ENCODE assay signal across 10 cellular contexts in genomic region chr12:63882844-63883243, GRCh38. TPM values are rescaled to one million over a fixed set of nuclear protein-coding genes. Genes with fewer than 3 reads are reported as not detected.
DNase-seq lines count a peak whose midpoint lies in the region; ATAC-seq, FAIRE-seq and TF ChIP-seq lines count a peak whose summit lies in the region.
"Had no signal": no experiment of that assay in that cellular context is flagged by ENCODE, and none has a peak within 500 bp of the region (broad histone marks: within the 10 kb centered on the region; RNA-seq: fewer than 3 reads in every experiment).

No MANE protein-coding gene starts in this region.

- FAIRE-seq in GM19239 (lab: Jason Lieb, UNC) = no peak
- FAIRE-seq: small intestine had no signal

- H3K27ac Mint-ChIP-seq in natural killer cell = no peak overlapping the region
- H3K27ac Mint-ChIP-seq in activated T-cell treated with anti-CD3 and anti-CD28 coated beads, Interleukin-2, amount 50 U/mL, for 24 hours = no peak overlapping the region

- H3K9ac ChIP-seq in neural cell (ENCODE audit: low read length) = no peak overlapping the region

- TF ChIP-seq CTCF in WERI-Rb-1 (IDR thresholded peaks at IDR 0.05; ENCODE audit: low read depth, low read length) = no peak
- TF ChIP-seq CTCF in neural cell (IDR thresholded peaks at IDR 0.05; ENCODE audit: poor library complexity, severe bottlenecking) = no peak
- TF ChIP-seq CTCF in natural killer cell (IDR thresholded peaks at IDR 0.05) = no peak

- H3K27me3 ChIP-seq in WERI-Rb-1 (ENCODE audit: insufficient read depth, low read depth, severe bottlenecking) (no peaks in the 10 kb centered on the region), neural cell (ENCODE audit: insufficient read depth, low read depth, low read length) (no peaks in the 10 kb centered on the region)

- no peaks in the 10 kb centered on the region for H3K9me3 ChIP-seq in WERI-Rb-1 (ENCODE audit: severe bottlenecking)
- no peaks in the 10 kb centered on the region for H3K9me3 ChIP-seq in neural cell (ENCODE audit: low read length)

- no peak for TF ChIP-seq EP300 in neural cell (conservative IDR thresholded peaks at IDR 0.05; ENCODE audit: poor library complexity, severe bottlenecking)

- no peak overlapping the region for H3K4me3 Mint-ChIP-seq in natural killer cell
- H3K4me3 Mint-ChIP-seq in activated T-cell treated with anti-CD3 and anti-CD28 coated beads, Interleukin-2, amount 50 U/mL, for 24 hours = no peak overlapping the region

- no peak overlapping the region for H3K4me2 ChIP-seq in neural cell (ENCODE audit: low read length)

- H3K9me3 Mint-ChIP-seq in natural killer cell = no peaks in the 10 kb centered on the region
- no peaks in the 10 kb centered on the region for H3K9me3 Mint-ChIP-seq in activated T-cell treated with anti-CD3 and anti-CD28 coated beads, Interleukin-2, amount 50 U/mL, for 24 hours

- ATAC-seq in natural killer cell = no peak

- H3F3A ChIP-seq in neural cell (ENCODE audit: insufficient read depth, low read length, poor library complexity, severe bottlenecking) = no peaks in the 10 kb centered on the region

- intact Hi-C loops in natural killer cell (cut with micrococcal nuclease) = no loop called here

- TF ChIP-seq RAD21 in neural cell (conservative IDR thresholded peaks at IDR 0.05) = no peak

- no peaks in the 10 kb centered on the region for H3K9me2 ChIP-seq in neural cell (ENCODE audit: insufficient read depth, low read length)

- H2AFZ ChIP-seq in neural cell (ENCODE audit: low read depth, low read length) = no peak overlapping the region

- DNase-seq in DMS53 treated with DMSO at 0.1 percent for 48 hours (lab: John Stamatoyannopoulos, UW; ENCODE audit: unreplicated experiment) (peak; percentile 10), NCI-H2029 (lab: John Stamatoyannopoulos, UW) (peak; percentile 63), WERI-Rb-1 (peak; percentile 16), GM19239 (ENCODE audit: insufficient read length, low spot score) (no peak), natural killer cell (no peak), NCI-H2227 treated with DMSO at 0.1 percent for 48 hours (lab: John Stamatoyannopoulos, UW) (no peak)
- DNase-seq in activated T-cell treated with anti-CD3 and anti-CD28 coated beads, Interleukin-2, amount 50 U/mL, for 24 hours = no peak
- DNase-seq: activated CD8-positive, alpha-beta memory T cell treated with anti-CD3 and anti-CD28 coated beads for 24 hours; small intestine had no signal

- H3K4me3 ChIP-seq in WERI-Rb-1 (ENCODE audit: low read depth, low read length) = no peak overlapping the region
- no peak overlapping the region for H3K4me3 ChIP-seq in neural cell (ENCODE audit: low read length)

- peaks cover 5% of the 10 kb centered on the region for H3K79me2 ChIP-seq in neural cell (replicated peaks; ENCODE audit: insufficient read depth, low read length)

- H3K4me1 Mint-ChIP-seq in natural killer cell = no peaks in the 10 kb centered on the region
- H3K4me1 Mint-ChIP-seq in activated T-cell treated with anti-CD3 and anti-CD28 coated beads, Interleukin-2, amount 50 U/mL, for 24 hours (ENCODE audit: low read depth) = no peaks in the 10 kb centered on the region

- H3K36me3 ChIP-seq in WERI-Rb-1 = no peaks in the 10 kb centered on the region
- peaks cover 4% of the 10 kb centered on the region for H3K36me3 ChIP-seq in neural cell (ENCODE audit: insufficient read depth, low read length)

- no peak overlapping the region for H3K27ac ChIP-seq in WERI-Rb-1
- no peak overlapping the region for H3K27ac ChIP-seq in neural cell (ENCODE audit: low read length)

- H4K20me1 ChIP-seq in neural cell (ENCODE audit: insufficient read depth) = no peaks in the 10 kb centered on the region

- H3K27me3 Mint-ChIP-seq in natural killer cell (ENCODE audit: low read depth in 2 of 2) = peaks cover 0 to 6% of the 10 kb centered on the region in 2 donors
- H3K27me3 Mint-ChIP-seq in activated T-cell treated with anti-CD3 and anti-CD28 coated beads, Interleukin-2, amount 50 U/mL, for 24 hours = peaks cover 13% of the 10 kb centered on the region

- no peaks in the 10 kb centered on the region for H3K36me3 Mint-ChIP-seq in natural killer cell
- H3K36me3 Mint-ChIP-seq in activated T-cell treated with anti-CD3 and anti-CD28 coated beads, Interleukin-2, amount 50 U/mL, for 24 hours (ENCODE audit: low read depth) = no peaks in the 10 kb centered on the region

TF ChIP-seq in neural cell, 6 proteins besides CTCF, POLR2A, EP300 and RAD21:
- TF ChIP-seq POLR2AphosphoS5 (IDR thresholded peaks at IDR 0.05) = peak; percentile 35
- no peak for TF ChIP-seq EZH2 (IDR thresholded peaks at IDR 0.05; ENCODE audit: borderline replicate concordance, insufficient read depth, low read length, poor library complexity, severe bottlenecking)

RNA-seq across cellular contexts. Expression of gene SRGAP1, which starts 38.3 kb away (rescaled TPM):
- 4.8 and 30.9 TPM in 2 replicates for polyA plus RNA-seq in neural cell
- polyA minus RNA-seq in neural cell = 34.1 and 75.2 TPM in 2 replicates
- under 1 TPM; 0.10 to 0.49 (median 0.16) TPM for total RNA-seq in natural killer cell

Comparison
In these comparisons a context has a peak if more than half of its experiments do, and no peak if none do; other contexts are left out.
1. DNase-seq: peak in DMS53 treated with DMSO at 0.1 percent for 48 hours (single experiment), NCI-H2029 (single experiment) and WERI-Rb-1 (single experiment); none in GM19239 (single experiment), natural killer cell (single experiment), activated T-cell treated with anti-CD3 and anti-CD28 coated beads, Interleukin-2, amount 50 U/mL, for 24 hours (single experiment) and NCI-H2227 treated with DMSO at 0.1 percent for 48 hours (single experiment).